ENCODE assay signal across 7 cellular contexts in the genomic region with DNA sequence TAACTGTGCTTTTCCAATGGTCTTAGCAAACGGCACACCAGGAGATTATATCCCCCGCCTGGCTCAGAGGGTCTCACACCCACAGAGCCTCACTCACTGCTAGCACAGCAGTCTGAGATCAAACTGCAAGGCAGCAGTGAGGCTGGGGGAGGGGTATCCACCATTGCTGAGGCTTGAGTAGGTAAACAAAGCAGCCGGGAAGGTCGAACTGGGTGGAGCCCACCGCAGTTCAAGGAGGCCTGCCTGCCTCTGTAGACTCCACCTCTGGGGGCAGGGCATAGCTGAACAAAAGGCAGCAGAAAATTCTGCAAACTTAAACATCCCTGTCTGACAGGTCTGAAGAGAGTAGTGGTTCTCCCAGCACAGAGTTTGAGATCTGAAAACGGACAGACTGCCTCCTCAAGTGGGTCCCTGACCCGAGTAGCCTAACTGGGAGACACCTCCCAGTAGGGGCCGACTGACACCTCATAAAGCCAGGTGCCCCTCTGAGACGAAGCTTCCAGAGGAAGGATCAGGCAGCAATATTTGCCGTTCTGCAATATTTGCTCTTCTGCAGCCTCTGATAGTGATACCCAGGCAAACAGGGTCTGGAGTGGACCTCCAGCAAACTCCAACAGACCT. TPM values are rescaled to one million over a fixed set of nuclear protein-coding genes. Genes with fewer than 3 reads are reported as not detected.
"Had no signal": no experiment of that assay in that cellular context is flagged by ENCODE, and none has a peak within 500 bp of the region (broad histone marks: within the 10 kb centered on the region; RNA-seq: fewer than 3 reads in every experiment).

No MANE protein-coding gene starts in this region.

RNA-seq across cellular contexts. Expression of a gene that starts 42.8 kb away (rescaled TPM):
- total RNA-seq: subcutaneous adipose tissue, thoracic aorta, thyroid gland, tibial nerve, ureter, urinary bladder, vagina had no signal
- polyA plus RNA-seq: urinary bladder had no signal
